1 cellular context compared by ENCODE assay signal in the genomic region with DNA sequence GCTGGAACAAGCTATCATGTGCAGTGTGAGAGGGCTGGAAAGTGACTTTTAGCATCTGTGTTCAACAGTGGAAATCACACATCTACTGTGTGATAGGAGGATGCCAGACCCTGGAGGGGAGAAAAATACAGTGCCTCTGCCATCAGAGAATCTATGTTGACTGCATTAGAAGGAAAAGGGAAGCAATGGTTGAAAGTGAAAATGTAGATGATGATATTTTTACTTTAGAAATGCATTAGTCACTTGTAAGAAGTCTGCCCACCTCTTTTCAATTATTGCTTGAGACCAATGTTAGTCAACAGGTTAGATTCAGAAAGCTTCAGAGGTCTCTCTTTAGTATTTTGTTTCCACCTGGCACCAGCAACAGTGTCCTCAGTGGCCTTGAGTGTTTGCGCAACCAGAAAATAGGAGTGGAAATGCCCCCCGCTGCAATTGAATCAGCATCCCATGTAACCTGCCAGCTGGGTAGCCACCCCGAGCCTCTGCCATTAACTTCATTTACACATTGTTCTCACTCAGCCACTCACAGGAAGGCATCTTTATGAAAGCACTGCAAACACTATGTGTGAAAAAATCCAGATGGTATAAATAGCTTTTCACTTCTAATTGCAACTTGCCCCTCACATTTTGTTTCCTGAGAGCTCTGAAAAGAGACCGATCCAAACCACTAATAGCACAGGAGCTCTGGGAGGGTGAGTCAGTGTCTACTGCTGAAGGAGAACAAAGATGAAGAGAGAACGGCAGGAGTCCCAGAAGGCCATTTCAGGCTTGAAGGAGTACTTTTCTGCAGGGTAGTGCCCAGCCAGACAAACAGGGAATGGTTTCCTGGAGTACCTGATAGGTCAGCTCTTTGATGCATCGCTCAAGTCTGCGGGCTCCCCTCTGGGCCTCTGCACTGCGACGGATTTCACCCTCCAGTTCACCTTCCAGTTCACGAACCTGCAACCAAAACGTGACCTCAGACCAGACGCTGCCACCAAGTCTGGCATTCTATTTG.
TF ChIP-seq lines count a peak whose summit lies in the region.

No MANE protein-coding gene starts in this region.

TF ChIP-seq in GM12878, 131 proteins besides CTCF, POLR2A, EP300 and RAD21 (continued from another document and continues in another):
- TF ChIP-seq, protein P1, sequence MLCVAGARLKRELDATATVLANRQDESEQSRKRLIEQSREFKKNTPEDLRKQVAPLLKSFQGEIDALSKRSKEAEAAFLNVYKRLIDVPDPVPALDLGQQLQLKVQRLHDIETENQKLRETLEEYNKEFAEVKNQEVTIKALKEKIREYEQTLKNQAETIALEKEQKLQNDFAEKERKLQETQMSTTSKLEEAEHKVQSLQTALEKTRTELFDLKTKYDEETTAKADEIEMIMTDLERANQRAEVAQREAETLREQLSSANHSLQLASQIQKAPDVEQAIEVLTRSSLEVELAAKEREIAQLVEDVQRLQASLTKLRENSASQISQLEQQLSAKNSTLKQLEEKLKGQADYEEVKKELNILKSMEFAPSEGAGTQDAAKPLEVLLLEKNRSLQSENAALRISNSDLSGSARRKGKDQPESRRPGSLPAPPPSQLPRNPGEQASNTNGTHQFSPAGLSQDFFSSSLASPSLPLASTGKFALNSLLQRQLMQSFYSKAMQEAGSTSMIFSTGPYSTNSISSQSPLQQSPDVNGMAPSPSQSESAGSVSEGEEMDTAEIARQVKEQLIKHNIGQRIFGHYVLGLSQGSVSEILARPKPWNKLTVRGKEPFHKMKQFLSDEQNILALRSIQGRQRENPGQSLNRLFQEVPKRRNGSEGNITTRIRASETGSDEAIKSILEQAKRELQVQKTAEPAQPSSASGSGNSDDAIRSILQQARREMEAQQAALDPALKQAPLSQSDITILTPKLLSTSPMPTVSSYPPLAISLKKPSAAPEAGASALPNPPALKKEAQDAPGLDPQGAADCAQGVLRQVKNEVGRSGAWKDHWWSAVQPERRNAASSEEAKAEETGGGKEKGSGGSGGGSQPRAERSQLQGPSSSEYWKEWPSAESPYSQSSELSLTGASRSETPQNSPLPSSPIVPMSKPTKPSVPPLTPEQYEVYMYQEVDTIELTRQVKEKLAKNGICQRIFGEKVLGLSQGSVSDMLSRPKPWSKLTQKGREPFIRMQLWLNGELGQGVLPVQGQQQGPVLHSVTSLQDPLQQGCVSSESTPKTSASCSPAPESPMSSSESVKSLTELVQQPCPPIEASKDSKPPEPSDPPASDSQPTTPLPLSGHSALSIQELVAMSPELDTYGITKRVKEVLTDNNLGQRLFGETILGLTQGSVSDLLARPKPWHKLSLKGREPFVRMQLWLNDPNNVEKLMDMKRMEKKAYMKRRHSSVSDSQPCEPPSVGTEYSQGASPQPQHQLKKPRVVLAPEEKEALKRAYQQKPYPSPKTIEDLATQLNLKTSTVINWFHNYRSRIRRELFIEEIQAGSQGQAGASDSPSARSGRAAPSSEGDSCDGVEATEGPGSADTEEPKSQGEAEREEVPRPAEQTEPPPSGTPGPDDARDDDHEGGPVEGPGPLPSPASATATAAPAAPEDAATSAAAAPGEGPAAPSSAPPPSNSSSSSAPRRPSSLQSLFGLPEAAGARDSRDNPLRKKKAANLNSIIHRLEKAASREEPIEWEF (IDR thresholded peaks at IDR 0.05; ENCODE audit: insufficient replicate concordance, low read depth, low read length) = no peak
- no peak for TF ChIP-seq EGR1 (IDR thresholded peaks at IDR 0.05; ENCODE audit: borderline replicate concordance in 1 of 2, low read depth in 2 of 2, low read length in 2 of 2)
- TF ChIP-seq, protein P2, sequence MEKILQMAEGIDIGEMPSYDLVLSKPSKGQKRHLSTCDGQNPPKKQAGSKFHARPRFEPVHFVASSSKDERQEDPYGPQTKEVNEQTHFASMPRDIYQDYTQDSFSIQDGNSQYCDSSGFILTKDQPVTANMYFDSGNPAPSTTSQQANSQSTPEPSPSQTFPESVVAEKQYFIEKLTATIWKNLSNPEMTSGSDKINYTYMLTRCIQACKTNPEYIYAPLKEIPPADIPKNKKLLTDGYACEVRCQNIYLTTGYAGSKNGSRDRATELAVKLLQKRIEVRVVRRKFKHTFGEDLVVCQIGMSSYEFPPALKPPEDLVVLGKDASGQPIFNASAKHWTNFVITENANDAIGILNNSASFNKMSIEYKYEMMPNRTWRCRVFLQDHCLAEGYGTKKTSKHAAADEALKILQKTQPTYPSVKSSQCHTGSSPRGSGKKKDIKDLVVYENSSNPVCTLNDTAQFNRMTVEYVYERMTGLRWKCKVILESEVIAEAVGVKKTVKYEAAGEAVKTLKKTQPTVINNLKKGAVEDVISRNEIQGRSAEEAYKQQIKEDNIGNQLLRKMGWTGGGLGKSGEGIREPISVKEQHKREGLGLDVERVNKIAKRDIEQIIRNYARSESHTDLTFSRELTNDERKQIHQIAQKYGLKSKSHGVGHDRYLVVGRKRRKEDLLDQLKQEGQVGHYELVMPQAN (conservative IDR thresholded peaks at IDR 0.05) = no peak; the same call in 1 of the 2 replicates
- TF ChIP-seq CREB1 (IDR thresholded peaks at IDR 0.05; ENCODE audit: low read depth) = no peak
- no peak for TF ChIP-seq LARP7 (IDR thresholded peaks at IDR 0.05)
- 0 out of 3 replicates have a peak, but pooled peaks have one; percentile 19 for TF ChIP-seq POU2F2 (IDR thresholded peaks at IDR 0.05; ENCODE audit: borderline replicate concordance, low read depth, low read length)
- peak; percentile 33; the same call in 1 of the 2 replicates for TF ChIP-seq CREM (IDR thresholded peaks at IDR 0.05; ENCODE audit: low read depth)
- TF ChIP-seq EZH2 (IDR thresholded peaks at IDR 0.05; ENCODE audit: borderline replicate concordance, control insufficient read depth, low read depth, low read length) = no peak
- TF ChIP-seq, protein P3, sequence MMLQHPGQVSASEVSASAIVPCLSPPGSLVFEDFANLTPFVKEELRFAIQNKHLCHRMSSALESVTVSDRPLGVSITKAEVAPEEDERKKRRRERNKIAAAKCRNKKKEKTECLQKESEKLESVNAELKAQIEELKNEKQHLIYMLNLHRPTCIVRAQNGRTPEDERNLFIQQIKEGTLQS (IDR thresholded peaks at IDR 0.05; ENCODE audit: borderline replicate concordance, extremely low read depth, low read depth, low read length) = no peak
- TF ChIP-seq SREBF1 (IDR thresholded peaks at IDR 0.05; ENCODE audit: low read length) = no peak
- no peak for TF ChIP-seq SIN3A (IDR thresholded peaks at IDR 0.05; ENCODE audit: low read depth, low read length)
- TF ChIP-seq YBX1 (IDR thresholded peaks at IDR 0.05) = no peak
- TF ChIP-seq MXI1 (IDR thresholded peaks at IDR 0.05; ENCODE audit: low read depth, low read length) = no peak
- peak in 1 of 2 experiments; percentile 20; a peak in 1 of 4 replicates for TF ChIP-seq ETV6 (conservative IDR thresholded peaks at IDR 0.05 in 1 of 2, IDR thresholded peaks at IDR 0.05 in 1 of 2; ENCODE audit: borderline replicate concordance in 1 of 2, low read depth in 1 of 2)
- no peak for TF ChIP-seq JUND (IDR thresholded peaks at IDR 0.05; ENCODE audit: low read depth, low read length)
- TF ChIP-seq EED (IDR thresholded peaks at IDR 0.05; ENCODE audit: low read depth) = no peak
- TF ChIP-seq CBX3 (IDR thresholded peaks at IDR 0.05; ENCODE audit: borderline replicate concordance, low read depth) = no peak
- TF ChIP-seq CHD2 (IDR thresholded peaks at IDR 0.05; ENCODE audit: borderline replicate concordance, low read depth, low read length) = no peak
- TF ChIP-seq, protein P4, sequence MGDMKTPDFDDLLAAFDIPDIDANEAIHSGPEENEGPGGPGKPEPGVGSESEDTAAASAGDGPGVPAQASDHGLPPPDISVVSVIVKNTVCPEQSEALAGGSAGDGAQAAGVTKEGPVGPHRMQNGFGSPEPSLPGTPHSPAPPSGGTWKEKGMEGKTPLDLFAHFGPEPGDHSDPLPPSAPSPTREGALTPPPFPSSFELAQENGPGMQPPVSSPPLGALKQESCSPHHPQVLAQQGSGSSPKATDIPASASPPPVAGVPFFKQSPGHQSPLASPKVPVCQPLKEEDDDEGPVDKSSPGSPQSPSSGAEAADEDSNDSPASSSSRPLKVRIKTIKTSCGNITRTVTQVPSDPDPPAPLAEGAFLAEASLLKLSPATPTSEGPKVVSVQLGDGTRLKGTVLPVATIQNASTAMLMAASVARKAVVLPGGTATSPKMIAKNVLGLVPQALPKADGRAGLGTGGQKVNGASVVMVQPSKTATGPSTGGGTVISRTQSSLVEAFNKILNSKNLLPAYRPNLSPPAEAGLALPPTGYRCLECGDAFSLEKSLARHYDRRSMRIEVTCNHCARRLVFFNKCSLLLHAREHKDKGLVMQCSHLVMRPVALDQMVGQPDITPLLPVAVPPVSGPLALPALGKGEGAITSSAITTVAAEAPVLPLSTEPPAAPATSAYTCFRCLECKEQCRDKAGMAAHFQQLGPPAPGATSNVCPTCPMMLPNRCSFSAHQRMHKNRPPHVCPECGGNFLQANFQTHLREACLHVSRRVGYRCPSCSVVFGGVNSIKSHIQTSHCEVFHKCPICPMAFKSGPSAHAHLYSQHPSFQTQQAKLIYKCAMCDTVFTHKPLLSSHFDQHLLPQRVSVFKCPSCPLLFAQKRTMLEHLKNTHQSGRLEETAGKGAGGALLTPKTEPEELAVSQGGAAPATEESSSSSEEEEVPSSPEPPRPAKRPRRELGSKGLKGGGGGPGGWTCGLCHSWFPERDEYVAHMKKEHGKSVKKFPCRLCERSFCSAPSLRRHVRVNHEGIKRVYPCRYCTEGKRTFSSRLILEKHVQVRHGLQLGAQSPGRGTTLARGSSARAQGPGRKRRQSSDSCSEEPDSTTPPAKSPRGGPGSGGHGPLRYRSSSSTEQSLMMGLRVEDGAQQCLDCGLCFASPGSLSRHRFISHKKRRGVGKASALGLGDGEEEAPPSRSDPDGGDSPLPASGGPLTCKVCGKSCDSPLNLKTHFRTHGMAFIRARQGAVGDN (IDR thresholded peaks at IDR 0.05) = no peak
- TF ChIP-seq IKZF1 (conservative IDR thresholded peaks at IDR 0.05) = peak; percentile 54
- TF ChIP-seq CBFB (IDR thresholded peaks at IDR 0.05; ENCODE audit: low read depth) = 0 out of 2 replicates have a peak, but pooled peaks have one; percentile 27
- TF ChIP-seq JUNB (IDR thresholded peaks at IDR 0.05) = peak; percentile 47
- TF ChIP-seq ZSCAN29 (IDR thresholded peaks at IDR 0.05) = no peak
- TF ChIP-seq ZNF217 (IDR thresholded peaks at IDR 0.05) = no peak
- TF ChIP-seq HCFC1 (IDR thresholded peaks at IDR 0.05; ENCODE audit: low read length) = no peak
- TF ChIP-seq, protein P5, sequence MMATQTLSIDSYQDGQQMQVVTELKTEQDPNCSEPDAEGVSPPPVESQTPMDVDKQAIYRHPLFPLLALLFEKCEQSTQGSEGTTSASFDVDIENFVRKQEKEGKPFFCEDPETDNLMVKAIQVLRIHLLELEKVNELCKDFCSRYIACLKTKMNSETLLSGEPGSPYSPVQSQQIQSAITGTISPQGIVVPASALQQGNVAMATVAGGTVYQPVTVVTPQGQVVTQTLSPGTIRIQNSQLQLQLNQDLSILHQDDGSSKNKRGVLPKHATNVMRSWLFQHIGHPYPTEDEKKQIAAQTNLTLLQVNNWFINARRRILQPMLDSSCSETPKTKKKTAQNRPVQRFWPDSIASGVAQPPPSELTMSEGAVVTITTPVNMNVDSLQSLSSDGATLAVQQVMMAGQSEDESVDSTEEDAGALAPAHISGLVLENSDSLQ (IDR thresholded peaks at IDR 0.05) = no peak; the same call in 1 of the 2 replicates
- no peak for TF ChIP-seq ZNF384 (IDR thresholded peaks at IDR 0.05; ENCODE audit: borderline replicate concordance, low read depth, low read length)
- TF ChIP-seq, protein P6, sequence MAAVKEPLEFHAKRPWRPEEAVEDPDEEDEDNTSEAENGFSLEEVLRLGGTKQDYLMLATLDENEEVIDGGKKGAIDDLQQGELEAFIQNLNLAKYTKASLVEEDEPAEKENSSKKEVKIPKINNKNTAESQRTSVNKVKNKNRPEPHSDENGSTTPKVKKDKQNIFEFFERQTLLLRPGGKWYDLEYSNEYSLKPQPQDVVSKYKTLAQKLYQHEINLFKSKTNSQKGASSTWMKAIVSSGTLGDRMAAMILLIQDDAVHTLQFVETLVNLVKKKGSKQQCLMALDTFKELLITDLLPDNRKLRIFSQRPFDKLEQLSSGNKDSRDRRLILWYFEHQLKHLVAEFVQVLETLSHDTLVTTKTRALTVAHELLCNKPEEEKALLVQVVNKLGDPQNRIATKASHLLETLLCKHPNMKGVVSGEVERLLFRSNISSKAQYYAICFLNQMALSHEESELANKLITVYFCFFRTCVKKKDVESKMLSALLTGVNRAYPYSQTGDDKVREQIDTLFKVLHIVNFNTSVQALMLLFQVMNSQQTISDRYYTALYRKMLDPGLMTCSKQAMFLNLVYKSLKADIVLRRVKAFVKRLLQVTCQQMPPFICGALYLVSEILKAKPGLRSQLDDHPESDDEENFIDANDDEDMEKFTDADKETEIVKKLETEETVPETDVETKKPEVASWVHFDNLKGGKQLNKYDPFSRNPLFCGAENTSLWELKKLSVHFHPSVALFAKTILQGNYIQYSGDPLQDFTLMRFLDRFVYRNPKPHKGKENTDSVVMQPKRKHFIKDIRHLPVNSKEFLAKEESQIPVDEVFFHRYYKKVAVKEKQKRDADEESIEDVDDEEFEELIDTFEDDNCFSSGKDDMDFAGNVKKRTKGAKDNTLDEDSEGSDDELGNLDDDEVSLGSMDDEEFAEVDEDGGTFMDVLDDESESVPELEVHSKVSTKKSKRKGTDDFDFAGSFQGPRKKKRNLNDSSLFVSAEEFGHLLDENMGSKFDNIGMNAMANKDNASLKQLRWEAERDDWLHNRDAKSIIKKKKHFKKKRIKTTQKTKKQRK (IDR thresholded peaks at IDR 0.05; ENCODE audit: low read depth, low read length) = no peak
- TF ChIP-seq ZBED1 (IDR thresholded peaks at IDR 0.05; ENCODE audit: borderline replicate concordance) = no peak
- TF ChIP-seq TCF7 (IDR thresholded peaks at IDR 0.05; ENCODE audit: borderline replicate concordance) = no peak
- TF ChIP-seq, protein P7, sequence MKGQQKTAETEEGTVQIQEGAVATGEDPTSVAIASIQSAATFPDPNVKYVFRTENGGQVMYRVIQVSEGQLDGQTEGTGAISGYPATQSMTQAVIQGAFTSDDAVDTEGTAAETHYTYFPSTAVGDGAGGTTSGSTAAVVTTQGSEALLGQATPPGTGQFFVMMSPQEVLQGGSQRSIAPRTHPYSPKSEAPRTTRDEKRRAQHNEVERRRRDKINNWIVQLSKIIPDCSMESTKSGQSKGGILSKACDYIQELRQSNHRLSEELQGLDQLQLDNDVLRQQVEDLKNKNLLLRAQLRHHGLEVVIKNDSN (IDR thresholded peaks at IDR 0.05; ENCODE audit: borderline replicate concordance, extremely low read length, insufficient read depth, low read depth, low read length) = no peak
- TF ChIP-seq BCL11A (IDR thresholded peaks at IDR 0.05; ENCODE audit: low read depth, low read length) = peak; percentile 63; the same call in 1 of the 2 replicates
- no peak for TF ChIP-seq GABPA (IDR thresholded peaks at IDR 0.05; ENCODE audit: low read depth)
- no peak for TF ChIP-seq SPI1 (IDR thresholded peaks at IDR 0.05; ENCODE audit: borderline replicate concordance, insufficient read depth, low read depth, low read length)
- no peak for TF ChIP-seq TCF12 (IDR thresholded peaks at IDR 0.05; ENCODE audit: low read depth, low read length)
- no peak for TF ChIP-seq NFYA (IDR thresholded peaks at IDR 0.05; ENCODE audit: borderline replicate concordance, low read depth, low read length)
- TF ChIP-seq RUNX3 (IDR thresholded peaks at IDR 0.05; ENCODE audit: low read length) = peak; percentile 67
